ENCODE assay signal across 1 cellular context in genomic region chr12:28963554-28963953, GRCh38.
TF ChIP-seq lines count a peak whose summit lies in the region.

No MANE protein-coding gene starts in this region.

TF ChIP-seq in SK-N-SH treated with all-trans-retinoic acid at 6 μM for 48 hours, 23 proteins besides CTCF, POLR2A, EP300 and RAD21 (continued from another document):
- TF ChIP-seq POU6F1 (CRISPR knock-in tag; IDR thresholded peaks at IDR 0.05; ENCODE audit: borderline replicate concordance, low read depth), result no peak
- TF ChIP-seq ARNTL (CRISPR knock-in tag; IDR thresholded peaks at IDR 0.05; ENCODE audit: borderline replicate concordance, low read depth), result no peak
